16 cellular contexts compared by ENCODE assay signal in the genomic region with DNA sequence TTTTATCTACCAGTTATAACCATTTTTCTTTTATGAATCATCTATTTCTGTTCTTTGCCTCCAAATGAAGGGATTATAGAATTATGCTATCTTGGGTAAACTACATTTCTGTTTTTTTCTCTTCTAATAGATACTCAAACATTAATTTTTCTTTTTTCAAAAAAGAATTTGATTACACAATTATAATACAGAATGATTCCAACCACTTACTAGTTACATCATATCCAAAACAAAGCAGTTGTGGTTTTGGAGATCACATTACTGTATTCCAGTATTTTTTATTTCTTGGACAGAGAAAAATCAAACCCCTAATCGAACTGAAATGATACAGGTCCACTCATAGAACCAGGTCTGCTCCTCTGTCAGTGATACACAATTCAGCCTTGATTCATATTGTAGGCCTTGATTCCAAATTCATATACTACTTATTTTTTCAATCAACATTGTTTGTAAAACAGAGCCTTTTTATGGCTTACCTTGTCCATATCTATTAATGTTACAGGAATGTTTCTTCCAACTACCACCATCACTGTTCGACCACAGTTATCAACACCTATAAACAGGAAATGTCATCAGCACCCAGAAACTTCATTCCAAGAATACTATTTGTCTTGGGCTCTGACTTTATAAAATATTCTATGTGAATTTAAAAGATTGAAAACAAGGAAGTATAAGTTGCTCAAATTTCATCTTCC. TPM values are rescaled to one million over a fixed set of nuclear protein-coding genes. Genes with fewer than 3 reads are reported as not detected.
DNase-seq lines count a peak whose midpoint lies in the region; ATAC-seq and TF ChIP-seq lines count a peak whose summit lies in the region.
"Had no signal": no experiment of that assay in that cellular context is flagged by ENCODE, and none has a peak within 500 bp of the region (broad histone marks: within the 10 kb centered on the region; RNA-seq: fewer than 3 reads in every experiment).

No MANE protein-coding gene starts in this region.

- H3K4me1 ChIP-seq in ACC112 (ENCODE audit: control insufficient read depth, insufficient read depth, low read length, unreplicated experiment) (peaks cover 12% of the 10 kb centered on the region), adipocyte (ENCODE audit: control insufficient read depth, insufficient read depth, low read length) (peaks cover 10% of the 10 kb centered on the region), spleen (no peaks in the 10 kb centered on the region), heart left ventricle (no peaks in the 10 kb centered on the region)
- H3K4me1 ChIP-seq: upper lobe of left lung had no signal

- H3K4me3 ChIP-seq in ACC112 (ENCODE audit: low read depth, low read length) = no peak overlapping the region
- no peak overlapping the region for H3K4me3 ChIP-seq in adipocyte (ENCODE audit: low read length)
- no peak overlapping the region for H3K4me3 ChIP-seq in fibroblast of the aortic adventitia (ENCODE audit: low read depth, low read length)
- H3K4me3 ChIP-seq in spleen = no peak overlapping the region
- H3K4me3 ChIP-seq in heart left ventricle = no peak overlapping the region
- H3K4me3 ChIP-seq: SK-N-MC, upper lobe of left lung had no signal

- H2AFZ ChIP-seq in ACC112 (ENCODE audit: low read length, unreplicated experiment) = no peak overlapping the region

- H3K9ac ChIP-seq in adipocyte (ENCODE audit: low read length) = no peak overlapping the region

- no peaks in the 10 kb centered on the region for H3K27me3 ChIP-seq in ACC112 (ENCODE audit: insufficient read depth, low read length)
- no peaks in the 10 kb centered on the region for H3K27me3 ChIP-seq in adipocyte (replicated peaks; ENCODE audit: control insufficient read depth, insufficient read depth, low read length)
- no peaks in the 10 kb centered on the region for H3K27me3 ChIP-seq in spleen (replicated peaks in 1 of 7)
- H3K27me3 ChIP-seq in heart left ventricle = no peaks in the 10 kb centered on the region
- H3K27me3 ChIP-seq: upper lobe of left lung had no signal

- ATAC-seq in HG02571 (IDR thresholded peaks at IDR 0.05; ENCODE audit: unreplicated experiment) (no peak), heart left ventricle (no peak), HG03439 (IDR thresholded peaks at IDR 0.05; ENCODE audit: unreplicated experiment) (no peak)
- ATAC-seq: left colon, sciatic nerve had no signal

- no peaks in the 10 kb centered on the region for H3K9me3 ChIP-seq in adipocyte (ENCODE audit: control insufficient read depth, low read length)
- H3K9me3 ChIP-seq in spleen = no peaks in the 10 kb centered on the region
- H3K9me3 ChIP-seq in heart left ventricle = no peaks in the 10 kb centered on the region
- H3K9me3 ChIP-seq: upper lobe of left lung had no signal

- H3K79me2 ChIP-seq in ACC112 (ENCODE audit: control insufficient read depth, insufficient read depth, low read length, unreplicated experiment) = no peaks in the 10 kb centered on the region

- TF ChIP-seq POLR2A in spleen (IDR thresholded peaks at IDR 0.05) (no peak), heart left ventricle (IDR thresholded peaks at IDR 0.05) (no peak)

- intact Hi-C loops in spleen (cut with DNase I; ENCODE audit: low total_unique reads) (no loop called here), heart left ventricle (cut with DNase I) (loop anchor here in 1 of 10 donors (10.0 kb wide), 1 partner anchor 381 kb away; no protein-coding TSS in a partner anchor)

- peak overlapping the region; percentile 35 for H3K27ac ChIP-seq in ACC112 (ENCODE audit: low read depth, low read length)
- H3K27ac ChIP-seq in spleen = no peak overlapping the region
- H3K27ac ChIP-seq in heart left ventricle = no peak overlapping the region
- H3K27ac ChIP-seq: SK-N-MC, upper lobe of left lung had no signal

- peak; percentile 11 for DNase-seq in H4 (ENCODE audit: low spot score)
- peak; percentile 47 for DNase-seq in adipocyte (ENCODE audit: low read depth)
- DNase-seq in fibroblast of the aortic adventitia (ENCODE audit: low read depth) = peak; percentile 58
- no peak for DNase-seq in spleen
- DNase-seq in heart left ventricle = no peak
- DNase-seq: hippocampal formation, left colon, NCI-H2227 treated with DMSO at 0.1 percent for 48 hours, occipital lobe, OCI-M1, upper lobe of left lung had no signal

- WGBS in spleen, 5 donors = 87 to 98% (median 93%) methylated on average over 2 of the region's 2 CpGs
- WGBS in heart left ventricle, 4 donors = 70 to 76% (median 74%) methylated on average over 2 of the region's 2 CpGs

- no peak for TF ChIP-seq CTCF in fibroblast of the aortic adventitia (IDR thresholded peaks at IDR 0.05; ENCODE audit: insufficient read depth, low read length)
- TF ChIP-seq CTCF in spleen (IDR thresholded peaks at IDR 0.05 in 8 of 11, conservative IDR thresholded peaks at IDR 0.05 in 3 of 11) = no peak
- no peak for TF ChIP-seq CTCF in heart left ventricle (IDR thresholded peaks at IDR 0.05)

- H3K36me3 ChIP-seq in ACC112 (ENCODE audit: insufficient read depth, low read length) (no peaks in the 10 kb centered on the region; the same call in 1 of the 2 replicates), adipocyte (ENCODE audit: control insufficient read depth, insufficient read depth, low read length, severe bottlenecking) (peaks cover 41% of the 10 kb centered on the region), spleen (peaks cover 0 to 94% (median 21%) of the 10 kb centered on the region in 6 donors), heart left ventricle (peaks cover 0 to 88% (median 49%) of the 10 kb centered on the region in 9 donors)

RNA-seq across cellular contexts. Expression of gene GDAP2, which starts 43.2 kb away (rescaled TPM):
- 18.6 and 19.5 TPM in 2 replicates for total RNA-seq in H4 (2014; rRNA removed; shearing (Covaris generic))
- 14.9 and 32.0 TPM in 2 replicates for total RNA-seq in fibroblast of the aortic adventitia (ENCODE audit: low replicate concordance)
- total RNA-seq in spleen = 10 to 100 TPM; 29.6 to 44.6 (median 34.4) TPM
- polyA plus RNA-seq in spleen = 1 to 10 TPM; 3.0 to 3.9 (median 3.4) TPM
- total RNA-seq in heart left ventricle = 10 to 100 TPM; 13.5 to 25.6 (median 21.9) TPM
- polyA plus RNA-seq in heart left ventricle = 1 to 10 TPM; 1.4 to 6.8 TPM

RNA-seq across cellular contexts. Expression of gene WDR3, which starts 43.3 kb away (rescaled TPM):
- total RNA-seq in H4 (2014; rRNA removed; shearing (Covaris generic)) = 35.2 and 38.3 TPM in 2 replicates
- total RNA-seq in fibroblast of the aortic adventitia (ENCODE audit: low replicate concordance) (13.4 and 22.1 TPM in 2 replicates), spleen (10 to 100 TPM in 5 of 7 donors, 1 to 10 TPM in 2; 9.7 to 25.2 (median 17.9) TPM), heart left ventricle (10 to 100 TPM in 7 of 9 donors, 1 to 10 TPM in 2; 4.6 to 15.4 (median 12.3) TPM)
- polyA plus RNA-seq in spleen (1 to 10 TPM; 2.6 to 4.9 (median 4.0) TPM), heart left ventricle (10 to 100 TPM in 1 of 2 donors, 1 to 10 TPM in 1; 1.5 to 10.2 TPM)

Comparison
In these comparisons a context has a peak if more than half of its experiments do, and no peak if none do; other contexts are left out.
1. DNase-seq: peak in H4 (single experiment), adipocyte (single experiment) and fibroblast of the aortic adventitia (single experiment); none in spleen (single experiment) and heart left ventricle (0 of 5).